Comparison of ENCODE assay signal across 17 cellular contexts in the genomic region with DNA sequence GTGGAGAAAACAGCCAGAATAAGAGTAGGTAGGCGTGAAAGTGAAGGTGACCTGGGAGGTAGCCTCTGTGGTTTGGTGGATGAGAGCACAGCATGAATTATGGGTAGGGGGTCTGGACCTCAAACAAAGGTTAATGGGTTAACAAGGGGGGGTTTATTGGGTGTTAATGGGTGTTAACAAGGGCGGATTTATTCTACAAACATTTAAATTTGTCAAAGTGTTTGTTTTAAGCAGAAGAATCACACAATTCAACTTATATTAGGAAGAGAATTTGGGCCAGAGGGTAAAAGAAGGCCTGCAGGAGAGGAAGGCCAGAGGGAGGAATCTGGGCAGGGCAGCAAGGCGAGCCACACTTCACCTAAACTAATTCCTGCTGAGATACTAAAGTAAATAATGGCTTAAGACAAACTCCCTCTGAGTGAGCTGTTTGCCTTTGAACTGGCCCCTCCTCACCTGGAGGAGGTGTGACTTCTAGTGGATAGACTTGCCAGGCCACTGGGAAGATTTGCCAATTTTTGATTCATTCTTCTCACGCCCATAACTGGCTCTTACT.
DNase-seq lines count a peak whose midpoint lies in the region; ATAC-seq and TF ChIP-seq lines count a peak whose summit lies in the region.
"Had no signal": no experiment of that assay in that cellular context is flagged by ENCODE, and none has a peak within 500 bp of the region (broad histone marks: within the 10 kb centered on the region; RNA-seq: fewer than 3 reads in every experiment).

No MANE protein-coding gene starts in this region.

- H3K27ac Mint-ChIP-seq in MCF 10A (ENCODE audit: low read depth, unreplicated experiment): peak overlapping the region; percentile 76

- peaks cover 40% of the 10 kb centered on the region for H3K4me1 Mint-ChIP-seq in MCF 10A (ENCODE audit: insufficient read depth, unreplicated experiment)

- no peaks in the 10 kb centered on the region for H3K27me3 Mint-ChIP-seq in MCF 10A (ENCODE audit: insufficient read depth, unreplicated experiment)

- no peaks in the 10 kb centered on the region for H3K9me3 ChIP-seq in transverse colon
- no peaks in the 10 kb centered on the region for H3K9me3 ChIP-seq in uterus
- H3K9me3 ChIP-seq: HAP-1 had no signal

- H3K9me3 Mint-ChIP-seq in MCF 10A (ENCODE audit: unreplicated experiment): peaks cover 7% of the 10 kb centered on the region

- TF ChIP-seq CTCF in MCF 10A (IDR thresholded peaks at IDR 0.05; ENCODE audit: unreplicated experiment): no peak
- no peak for TF ChIP-seq CTCF in transverse colon (IDR thresholded peaks at IDR 0.05)
- TF ChIP-seq CTCF in uterus (IDR thresholded peaks at IDR 0.05): no peak

- intact Hi-C loops in MCF 10A (cut with micrococcal nuclease) (loop anchor here (5.0 to 10.0 kb wide), 3 partner anchors 90 to 367 kb away; no protein-coding TSS in a partner anchor), left colon (cut with DNase I, micrococcal nuclease) (no loop called here), transverse colon (cut with DNase I; ENCODE audit: low total_unique reads) (no loop called here), uterus (cut with DNase I; ENCODE audit: low total_unique reads) (no loop called here)

- no peak overlapping the region for H3K4me3 Mint-ChIP-seq in MCF 10A (ENCODE audit: unreplicated experiment)
- H3K4me3 Mint-ChIP-seq: activated T-cell treated with anti-CD3 and anti-CD28 coated beads, Interleukin-2, amount 50 U/mL, for 4 hours had no signal

- H3K4me3 ChIP-seq in transverse colon: no peak overlapping the region
- no peak overlapping the region for H3K4me3 ChIP-seq in uterus
- H3K4me3 ChIP-seq: HAP-1 had no signal

- ATAC-seq in left colon (peak; percentile 98), GM21737 (IDR thresholded peaks at IDR 0.05; ENCODE audit: unreplicated experiment) (no peak)
- ATAC-seq: activated T-cell treated with anti-CD3 and anti-CD28 coated beads, Interleukin-2, amount 50 U/mL, for 4 hours had no signal

- no peaks in the 10 kb centered on the region for H3K36me3 Mint-ChIP-seq in MCF 10A (ENCODE audit: insufficient read depth, unreplicated experiment)

- TF ChIP-seq EP300 in transverse colon (IDR thresholded peaks at IDR 0.05; ENCODE audit: low read depth): no peak

- H3K36me3 ChIP-seq in transverse colon (no peaks in the 10 kb centered on the region), uterus (no peaks in the 10 kb centered on the region)
- H3K36me3 ChIP-seq: HAP-1 had no signal

- H3K27me3 ChIP-seq in transverse colon: no peaks in the 10 kb centered on the region
- H3K27me3 ChIP-seq in uterus: no peaks in the 10 kb centered on the region

- CTCF ChIA-PET in MCF 10A (lab: Yijun Ruan, JAX): interaction anchor here (0.5 to 1.3 kb wide), 5 partner anchors 14 to 370 kb away, joined by 3 to 5 read pairs (median 3); no protein-coding TSS in a partner anchor

- TF ChIP-seq POLR2A in transverse colon (IDR thresholded peaks at IDR 0.05): no peak
- TF ChIP-seq POLR2A in uterus (IDR thresholded peaks at IDR 0.05): no peak

- peak overlapping the region; percentile 56 to 69 (median 62) for H3K27ac ChIP-seq in transverse colon
- no peak overlapping the region for H3K27ac ChIP-seq in uterus

- no TSS peak for BruUV-seq in MCF 10A (replicated peaks; lab: Mats Ljungman, UMichigan)

- H3K4me1 ChIP-seq in transverse colon: peaks cover 0 to 34% (median 4%) of the 10 kb centered on the region in 4 donors
- no peaks in the 10 kb centered on the region for H3K4me1 ChIP-seq in uterus
- H3K4me1 ChIP-seq: HAP-1 had no signal

- WGBS in transverse colon (ENCODE audit: low coverage in 1 of 2), 2 donors: 40 to 41% methylated on average over 4 of the region's 4 CpGs

- peak in 2 of 3 experiments; percentile 19 to 53 for DNase-seq in NCI-H1417 (lab: John Stamatoyannopoulos, UW)
- DNase-seq in NCI-H1417 treated with DMSO at 0.1 percent for 48 hours (lab: John Stamatoyannopoulos, UW): no peak
- DNase-seq in MCF 10A (ENCODE audit: unreplicated experiment): peak; percentile 94
- DNase-seq in left colon: peak; percentile 48 to 79
- peak; percentile 71 for DNase-seq in transverse colon
- DNase-seq in KBM-7: no peak
- DNase-seq in uterus: no peak
- DNase-seq: 8988T; activated CD4-positive, alpha-beta T cell treated with anti-CD3 and anti-CD28 coated beads, Interleukin-2, amount 50 U/mL, for 48 hours; activated T-cell treated with anti-CD3 and anti-CD28 coated beads, Interleukin-2, amount 50 U/mL, for 4 hours; kidney; NCI-H187 treated with DMSO at 0.1 percent for 48 hours; NCI-H774; stimulated activated CD4-positive, alpha-beta T cell treated with anti-CD3 and anti-CD28 coated beads, Interleukin-12 subunit alpha, Interleukin-12 subunit beta, amount 100 ng/mL, for 4 hours; T1000 had no signal

- in situ Hi-C loops in transverse colon (cut with MboI; ENCODE audit: low pct_ligation_motif_present in 1 of 4, low pct_unique_long_range_greater_than_20kb in 1 of 4, low sequenced_read_pairs in 3 of 4) (no loop called here), KBM-7 (cut with MboI; ENCODE audit: low pct_unique_long_range_greater_than_20kb, low sequenced_read_pairs) (no loop called here)

- POLR2A ChIA-PET in MCF 10A (lab: Yijun Ruan, JAX): interaction anchor here (0.5 to 2.7 kb wide), 12 partner anchors 8 to 596 kb away, joined by 3 to 15 read pairs (median 4); no protein-coding TSS in a partner anchor

Comparison
In these comparisons a context has a peak if more than half of its experiments do, and no peak if none do; other contexts are left out.
1. DNase-seq: peak in NCI-H1417 (2 of 3), MCF 10A (single experiment), left colon (2 of 2) and transverse colon (single experiment); none in NCI-H1417 treated with DMSO at 0.1 percent for 48 hours (single experiment), KBM-7 (single experiment) and uterus (0 of 2).
2. H3K27ac ChIP-seq: peak in transverse colon (4 of 4); none in uterus (0 of 2).